ENCODE assay signal across 23 cellular contexts in genomic region chr17:60292697-60293096, GRCh38.
"Had no signal": no experiment of that assay in that cellular context is flagged by ENCODE, and none has a peak within 500 bp of the region (broad histone marks: within the 10 kb centered on the region; RNA-seq: fewer than 3 reads in every experiment).

No MANE protein-coding gene starts in this region.

- H3K4me1 ChIP-seq: SJSA1 had no signal

- FAIRE-seq: RCC 7860 had no signal

- H3K9ac ChIP-seq: KMS-11 had no signal

- H3K4me3 ChIP-seq: SJSA1, SK-N-MC had no signal

- DNase-seq: IMR-90, Kasumi-1, MM.1S, NCI-H1092 treated with DMSO at 0.1 percent for 48 hours, NCI-H1436, NCI-H187, NCI-H2029, NCI-H2081 treated with DMSO at 0.1 percent for 48 hours, NCI-H2171, NCI-H226, NCI-H446, NCI-H510A, NCI-H524 treated with DMSO at 0.1 percent for 48 hours, NCI-H69, NCI-H774, Right ventricle myocardium superior, RPMI8226, SIG-M5 had no signal

- H3K27me3 ChIP-seq: SJSA1 had no signal

- H3K9me3 ChIP-seq: SJSA1 had no signal

- H3K4me2 ChIP-seq: KMS-11 had no signal

- H3K27ac ChIP-seq: HL-60, KMS-11, SJSA1, SK-N-MC had no signal
